In the genomic region with DNA sequence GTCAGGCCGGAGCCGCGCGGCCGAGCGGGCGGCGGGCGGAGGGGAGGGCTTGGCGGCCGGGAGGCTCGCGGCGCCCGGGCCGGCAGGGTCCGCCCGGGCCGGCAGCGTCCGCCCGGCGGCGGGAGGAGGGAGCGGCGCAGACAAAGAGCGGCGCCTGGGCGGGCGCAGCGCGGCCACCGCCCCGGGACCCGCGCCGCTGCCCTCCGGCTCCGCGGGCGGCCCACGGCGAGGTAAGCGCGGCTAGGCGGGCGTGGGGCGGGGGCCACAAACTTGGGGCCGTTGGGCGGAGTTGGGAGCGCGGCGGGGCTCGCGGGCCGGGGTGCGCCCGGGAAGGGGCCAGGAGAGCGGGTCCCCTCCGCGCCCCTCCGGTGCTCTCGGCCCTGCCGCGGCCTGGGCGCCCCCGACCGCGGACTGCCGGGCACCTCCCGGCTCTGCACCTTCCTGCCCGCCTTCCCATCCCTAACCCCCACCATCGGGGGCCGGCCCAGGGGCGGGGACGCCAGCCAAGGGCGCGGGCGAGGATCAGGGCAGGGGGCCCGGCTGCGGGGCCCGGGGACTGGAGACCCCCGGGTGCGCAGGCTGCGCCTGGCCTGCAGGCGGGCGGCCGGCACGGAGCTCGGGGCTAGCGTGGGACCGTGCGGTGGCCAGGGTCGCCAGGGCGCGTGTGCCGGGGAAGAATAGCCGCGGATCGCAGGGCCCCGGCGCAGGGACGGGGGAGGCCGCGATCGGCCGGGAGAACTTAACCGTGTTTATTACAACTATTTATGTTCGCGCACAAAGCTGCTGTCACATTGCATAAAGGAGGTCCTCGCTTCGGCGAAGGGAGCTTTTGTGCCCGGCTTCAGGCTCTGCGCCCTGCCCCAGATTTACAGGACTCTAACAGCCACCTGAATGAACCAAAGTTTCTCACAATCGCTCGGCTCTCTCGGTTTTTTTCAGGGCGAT, we compare ENCODE assay signal across 8 cellular contexts. TPM values are rescaled to one million over a fixed set of nuclear protein-coding genes. Genes with fewer than 3 reads are reported as not detected.
DNase-seq lines count a peak whose midpoint lies in the region; ATAC-seq and TF ChIP-seq lines count a peak whose summit lies in the region.

A gene (plus strand): TSS at position 4 of the 945 bp plus-strand sequence. CDS start 110,152 bp downstream, outside the sequence.

- peak within 1 kb of the TSS; percentile 98 for H3K4me3 Mint-ChIP-seq in activated T-helper 17 cell treated with anti-CD3 and anti-CD28 coated beads, Interleukin-2, amount 50 U/mL, for 72 hours
- peak within 1 kb of the TSS; percentile 89 to 98 (median 92) for H3K4me3 Mint-ChIP-seq in nephron

- peaks cover 53% of the 10 kb centered on the region for H3K36me3 Mint-ChIP-seq in activated T-helper 17 cell treated with anti-CD3 and anti-CD28 coated beads, Interleukin-2, amount 50 U/mL, for 72 hours (ENCODE audit: low read depth)
- peaks cover 17% of the 10 kb centered on the region for H3K36me3 Mint-ChIP-seq in nephron (ENCODE audit: low read depth)

- H3K9me3 Mint-ChIP-seq in activated T-helper 17 cell treated with anti-CD3 and anti-CD28 coated beads, Interleukin-2, amount 50 U/mL, for 72 hours: no peaks in the 10 kb centered on the region
- H3K9me3 Mint-ChIP-seq in nephron: no peaks in the 10 kb centered on the region

- peak; percentile 23 for DNase-seq in NCI-H1694 (lab: John Stamatoyannopoulos, UW)
- no peak for DNase-seq in NCI-H1694 treated with DMSO at 0.1 percent for 48 hours (lab: John Stamatoyannopoulos, UW)
- no peak for DNase-seq in Jurkat, Clone E6-1 (ENCODE audit: low read depth, low spot score)
- DNase-seq in fibroblast of pulmonary artery (ENCODE audit: low read depth): peak; percentile 33
- no peak for DNase-seq in NCI-H774 (lab: John Stamatoyannopoulos, UW)

- H3K27me3 Mint-ChIP-seq in activated T-helper 17 cell treated with anti-CD3 and anti-CD28 coated beads, Interleukin-2, amount 50 U/mL, for 72 hours: no peaks in the 10 kb centered on the region
- H3K27me3 Mint-ChIP-seq in nephron (ENCODE audit: low read depth): no peaks in the 10 kb centered on the region

- peaks cover 54% of the 10 kb centered on the region for H3K4me1 Mint-ChIP-seq in activated T-helper 17 cell treated with anti-CD3 and anti-CD28 coated beads, Interleukin-2, amount 50 U/mL, for 72 hours
- H3K4me1 Mint-ChIP-seq in nephron: peaks cover 61% of the 10 kb centered on the region

- no peak for TF ChIP-seq CTCF in fibroblast of pulmonary artery (IDR thresholded peaks at IDR 0.05; ENCODE audit: low read length, missing control alignments)
- TF ChIP-seq CTCF in nephron (IDR thresholded peaks at IDR 0.05; ENCODE audit: unreplicated experiment in 3 of 3): peak in 2 of 3 experiments; percentile 13 to 22

- peak; percentile 24 for ATAC-seq in GM21723 (IDR thresholded peaks at IDR 0.05; ENCODE audit: unreplicated experiment)
- peak; percentile 0 for ATAC-seq in activated T-helper 17 cell treated with anti-CD3 and anti-CD28 coated beads, Interleukin-2, amount 50 U/mL, for 72 hours (replicated peaks)

- H3K27ac Mint-ChIP-seq in activated T-helper 17 cell treated with anti-CD3 and anti-CD28 coated beads, Interleukin-2, amount 50 U/mL, for 72 hours: peak within 1 kb of the TSS; percentile 98
- peak within 1 kb of the TSS; percentile 93 to 98 (median 95) for H3K27ac Mint-ChIP-seq in nephron

- peak within 1 kb of the TSS; percentile 70 for H3K4me3 ChIP-seq in Jurkat, Clone E6-1 (ENCODE audit: low read length)
- H3K4me3 ChIP-seq in fibroblast of pulmonary artery (replicated peaks; ENCODE audit: low read depth, low read length): peak within 1 kb of the TSS; percentile 78

RNA-seq across cellular contexts. Expression of the gene that starts here (rescaled TPM):
- 30.4 TPM for polyA plus RNA-seq in Jurkat, Clone E6-1 (2012; ENCODE audit: insufficient read depth, insufficient read length)
- 10 to 100 TPM; 75.4 to 85.4 TPM for total RNA-seq in activated T-helper 17 cell treated with anti-CD3 and anti-CD28 coated beads, Interleukin-2, amount 50 U/mL, for 72 hours

Comparison
In these comparisons a context has a peak if more than half of its experiments do, and no peak if none do; other contexts are left out.
1. DNase-seq: peak in NCI-H1694 (single experiment) and fibroblast of pulmonary artery (single experiment); none in NCI-H1694 treated with DMSO at 0.1 percent for 48 hours (single experiment), Jurkat, Clone E6-1 (single experiment) and NCI-H774 (single experiment).